21 cellular contexts compared by ENCODE assay signal in genomic region chr1:174337000-174337681, GRCh38.
DNase-seq lines count a peak whose midpoint lies in the region; ATAC-seq, FAIRE-seq and TF ChIP-seq lines count a peak whose summit lies in the region.
"Had no signal": no experiment of that assay in that cellular context is flagged by ENCODE, and none has a peak within 500 bp of the region (broad histone marks: within the 10 kb centered on the region; RNA-seq: fewer than 3 reads in every experiment).

No MANE protein-coding gene starts in this region.

- peak; percentile 56 for ATAC-seq in stimulated activated effector memory CD8-positive, alpha-beta T cell treated with anti-CD3 and anti-CD28 coated beads, Interleukin-12 subunit alpha, Interleukin-12 subunit beta, amount 100 ng/mL, for 72 hours
- ATAC-seq: activated CD8-positive, alpha-beta T cell treated with anti-CD3 and anti-CD28 coated beads for 36 hours; activated T-cell treated with anti-CD3 and anti-CD28 coated beads, Interleukin-2, amount 50 U/mL, for 4 hours had no signal

- peaks cover 1% of the 10 kb centered on the region for H3K4me1 ChIP-seq in ovary (ENCODE audit: insufficient read depth)
- H3K4me1 ChIP-seq: prostate gland had no signal

- TF ChIP-seq CTCF in ovary (IDR thresholded peaks at IDR 0.05) = no peak

- peaks cover 4% of the 10 kb centered on the region for H3K9me3 Mint-ChIP-seq in stimulated activated effector memory CD8-positive, alpha-beta T cell treated with anti-CD3 and anti-CD28 coated beads, Interleukin-12 subunit alpha, Interleukin-12 subunit beta, amount 100 ng/mL, for 72 hours

- peaks cover 19% of the 10 kb centered on the region for H3K4me1 Mint-ChIP-seq in stimulated activated effector memory CD8-positive, alpha-beta T cell treated with anti-CD3 and anti-CD28 coated beads, Interleukin-12 subunit alpha, Interleukin-12 subunit beta, amount 100 ng/mL, for 72 hours
- H3K4me1 Mint-ChIP-seq: endodermal cell, nephron had no signal

- intact Hi-C loops in ovary (cut with DNase I) = no loop called here

- peak overlapping the region; percentile 64 for H3K27ac Mint-ChIP-seq in stimulated activated effector memory CD8-positive, alpha-beta T cell treated with anti-CD3 and anti-CD28 coated beads, Interleukin-12 subunit alpha, Interleukin-12 subunit beta, amount 100 ng/mL, for 72 hours
- H3K27ac Mint-ChIP-seq: activated CD8-positive, alpha-beta T cell treated with anti-CD3 and anti-CD28 coated beads for 36 hours; activated naive CD8-positive, alpha-beta T cell; endodermal cell; nephron had no signal

- TF ChIP-seq EP300 in ovary (IDR thresholded peaks at IDR 0.05) = no peak

- FAIRE-seq in GM12891 (lab: Jason Lieb, UNC) = peak; percentile 16
- peak; percentile 56 for FAIRE-seq in TTC549 (lab: Jason Lieb, UNC)
- FAIRE-seq in frontal cortex (lab: Jason Lieb, UNC) = no peak
- FAIRE-seq: HTR-8/SVneo had no signal

- H3K4me3 ChIP-seq in ovary = no peak overlapping the region
- H3K4me3 ChIP-seq: prostate gland, thoracic aorta had no signal

- DNase-seq in GM12891 (ENCODE audit: insufficient read length, low spot score) (no peak), fibroblast of peridontal ligament (ENCODE audit: extremely low read depth) (peak; percentile 2), frontal cortex (ENCODE audit: low spot score in 2 of 2) (no peak), A172 (ENCODE audit: low spot score) (no peak), ovary (no peak)
- DNase-seq in stimulated activated effector memory CD8-positive, alpha-beta T cell treated with anti-CD3 and anti-CD28 coated beads, Interleukin-12 subunit alpha, Interleukin-12 subunit beta, amount 100 ng/mL, for 72 hours (ENCODE audit: low spot score in 2 of 2) = no peak
- DNase-seq: activated CD4-positive, CD25-positive, alpha-beta regulatory T cell treated with anti-CD3 and anti-CD28 coated beads, Interleukin-2, amount 50 U/mL, for 72 hours; activated CD8-positive, alpha-beta T cell treated with anti-CD3 and anti-CD28 coated beads for 36 hours; activated T-cell treated with anti-CD3 and anti-CD28 coated beads, Interleukin-2, amount 50 U/mL, for 4 hours; DND-41; endodermal cell; Kasumi-1; NCI-H1048; NCI-H187; T-helper 9 cell had no signal

- no peaks in the 10 kb centered on the region for H3K36me3 ChIP-seq in ovary
- H3K36me3 ChIP-seq: prostate gland, thoracic aorta had no signal

- H3K9me3 ChIP-seq in ovary = no peaks in the 10 kb centered on the region
- H3K9me3 ChIP-seq: prostate gland, thoracic aorta had no signal

- H3K27ac ChIP-seq in ovary = no peak overlapping the region
- H3K27ac ChIP-seq: prostate gland, thoracic aorta had no signal

- TF ChIP-seq POLR2A in GM12891 (IDR thresholded peaks at IDR 0.05; ENCODE audit: low read depth, low read length) = no peak
- TF ChIP-seq POLR2A in ovary (IDR thresholded peaks at IDR 0.05) = no peak

- H3K27me3 ChIP-seq in ovary = no peaks in the 10 kb centered on the region

- no peaks in the 10 kb centered on the region for H3K36me3 Mint-ChIP-seq in stimulated activated effector memory CD8-positive, alpha-beta T cell treated with anti-CD3 and anti-CD28 coated beads, Interleukin-12 subunit alpha, Interleukin-12 subunit beta, amount 100 ng/mL, for 72 hours

- H3K4me3 Mint-ChIP-seq in stimulated activated effector memory CD8-positive, alpha-beta T cell treated with anti-CD3 and anti-CD28 coated beads, Interleukin-12 subunit alpha, Interleukin-12 subunit beta, amount 100 ng/mL, for 72 hours = no peak overlapping the region
- H3K4me3 Mint-ChIP-seq: activated CD8-positive, alpha-beta T cell treated with anti-CD3 and anti-CD28 coated beads for 36 hours; activated naive CD8-positive, alpha-beta T cell; activated T-cell treated with anti-CD3 and anti-CD28 coated beads, Interleukin-2, amount 50 U/mL, for 4 hours; endodermal cell; nephron had no signal

- 18 to 44% (median 24%) methylated on average over 4 of the region's 4 CpGs for WGBS in ovary, 3 donors

TF ChIP-seq in GM12891, 5 proteins besides CTCF, POLR2A, EP300 and RAD21:
- TF ChIP-seq SPI1 (IDR thresholded peaks at IDR 0.05; ENCODE audit: low read depth, low read length) = no peak
- TF ChIP-seq TAF1 (IDR thresholded peaks at IDR 0.05; ENCODE audit: low read depth, low read length) = no peak
